Comparison of ENCODE assay signal across 9 cellular contexts in the genomic region with DNA sequence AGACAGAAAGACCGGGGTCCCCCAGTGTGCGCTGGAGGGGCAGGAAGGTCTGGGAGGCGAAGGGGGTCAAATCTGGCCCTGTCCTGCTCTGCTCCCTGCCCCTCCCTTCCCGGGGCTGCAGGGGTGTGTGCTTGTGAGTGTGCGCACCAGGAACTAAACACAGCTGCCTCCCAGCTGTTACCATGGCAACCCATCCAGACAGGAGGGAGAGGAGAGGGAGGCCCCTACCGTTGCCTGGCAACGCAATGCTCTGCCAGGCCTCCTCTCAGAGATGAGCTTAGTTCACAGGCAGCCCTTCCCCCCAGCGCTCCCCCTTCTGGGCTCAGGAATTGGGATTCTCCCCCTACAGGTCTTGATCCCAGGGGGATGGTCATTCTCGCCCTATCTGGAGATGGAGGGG. TPM values are rescaled to one million over a fixed set of nuclear protein-coding genes. Genes with fewer than 3 reads are reported as not detected.
A peak's percentile ranks its signal among the peaks of the same experiment; 100 is the strongest.
DNase-seq lines count a peak whose midpoint lies in the region; ATAC-seq and TF ChIP-seq lines count a peak whose summit lies in the region.
"Had no signal": no experiment of that assay in that cellular context is flagged by ENCODE, and none has a peak within 500 bp of the region (broad histone marks: within the 10 kb centered on the region; RNA-seq: fewer than 3 reads in every experiment).

No MANE protein-coding gene starts in this region.

- TF ChIP-seq CTCF in Calu3 (IDR thresholded peaks at IDR 0.05; ENCODE audit: unreplicated experiment), result no peak

- ATAC-seq in HG03280 (IDR thresholded peaks at IDR 0.05; ENCODE audit: unreplicated experiment) (peak; percentile 45), HG02798 (IDR thresholded peaks at IDR 0.05; ENCODE audit: poor library complexity, unreplicated experiment) (no peak), GM18907 (IDR thresholded peaks at IDR 0.05; ENCODE audit: unreplicated experiment) (no peak), GM18505 (IDR thresholded peaks at IDR 0.05; ENCODE audit: unreplicated experiment) (no peak)
- ATAC-seq: stimulated activated naive CD8-positive, alpha-beta T cell treated with anti-CD3 and anti-CD28 coated beads, Interleukin-15, amount 100 ng/mL, for 72 hours had no signal

- CTCF ChIA-PET in Calu3 (lab: Charles Lee), result no interaction called here

- H3K4me3 Mint-ChIP-seq in Calu3 (ENCODE audit: low read depth, unreplicated experiment), result no peak overlapping the region
- H3K4me3 Mint-ChIP-seq: stimulated activated naive CD8-positive, alpha-beta T cell treated with anti-CD3 and anti-CD28 coated beads, Interleukin-15, amount 100 ng/mL, for 72 hours had no signal

- no peaks in the 10 kb centered on the region for H3K4me1 Mint-ChIP-seq in Calu3 (ENCODE audit: low read depth, unreplicated experiment)

- peaks cover 5% of the 10 kb centered on the region for H3K36me3 Mint-ChIP-seq in Calu3 (ENCODE audit: insufficient read depth, unreplicated experiment)

- intact Hi-C loops in Calu3 (cut with micrococcal nuclease; ENCODE audit: unreplicated experiment), result no loop called here

- BruUV-seq in Calu3 (replicated peaks; lab: Mats Ljungman, UMichigan), result no TSS peak

- no peak for TF ChIP-seq POLR2A in GM18505 (IDR thresholded peaks at IDR 0.05; ENCODE audit: borderline replicate concordance, extremely low read depth, insufficient read depth, insufficient read length)

- DNase-seq in Calu3 (peak; percentile 58), NCI-H526 treated with DMSO at 0.1 percent for 48 hours (lab: John Stamatoyannopoulos, UW) (peak; percentile 96), amniotic epithelial cell (ENCODE audit: low read depth) (peak; percentile 96), iris pigment epithelial cell (ENCODE audit: low read depth) (peak; percentile 92)

- no peak overlapping the region for H3K27ac Mint-ChIP-seq in Calu3 (ENCODE audit: unreplicated experiment)
- H3K27ac Mint-ChIP-seq: stimulated activated naive CD8-positive, alpha-beta T cell treated with anti-CD3 and anti-CD28 coated beads, Interleukin-15, amount 100 ng/mL, for 72 hours had no signal

- H3K27me3 Mint-ChIP-seq in Calu3 (ENCODE audit: unreplicated experiment), result peaks cover 14% of the 10 kb centered on the region
- H3K27me3 Mint-ChIP-seq: stimulated activated naive CD8-positive, alpha-beta T cell treated with anti-CD3 and anti-CD28 coated beads, Interleukin-15, amount 100 ng/mL, for 72 hours had no signal

- no peaks in the 10 kb centered on the region for H3K9me3 Mint-ChIP-seq in Calu3 (ENCODE audit: low read depth, unreplicated experiment)
- H3K9me3 Mint-ChIP-seq: stimulated activated naive CD8-positive, alpha-beta T cell treated with anti-CD3 and anti-CD28 coated beads, Interleukin-15, amount 100 ng/mL, for 72 hours had no signal

RNA-seq across cellular contexts. Expression of a gene that starts 6.1 kb away (rescaled TPM):
- 0.38 and 0.39 TPM in 2 replicates for total RNA-seq in Calu3 (2022)

RNA-seq across cellular contexts. Expression of a gene that starts 10.8 kb away (rescaled TPM):
- total RNA-seq in Calu3 (2022), result 24.4 and 27.3 TPM in 2 replicates

RNA-seq across cellular contexts. Expression of a gene that starts 25.8 kb away (rescaled TPM):
- 4.5 and 9.1 TPM in 2 replicates for total RNA-seq in Calu3 (2022)

RNA-seq across cellular contexts. Expression of a gene that starts 49.2 kb away (rescaled TPM):
- 45.6 and 63.1 TPM in 2 replicates for total RNA-seq in Calu3 (2022)

RNA-seq across cellular contexts. Expression of a gene that starts 53.5 kb away (rescaled TPM):
- 23.5 and 29.1 TPM in 2 replicates for total RNA-seq in Calu3 (2022)
